30 cellular contexts compared by ENCODE assay signal in the genomic region with DNA sequence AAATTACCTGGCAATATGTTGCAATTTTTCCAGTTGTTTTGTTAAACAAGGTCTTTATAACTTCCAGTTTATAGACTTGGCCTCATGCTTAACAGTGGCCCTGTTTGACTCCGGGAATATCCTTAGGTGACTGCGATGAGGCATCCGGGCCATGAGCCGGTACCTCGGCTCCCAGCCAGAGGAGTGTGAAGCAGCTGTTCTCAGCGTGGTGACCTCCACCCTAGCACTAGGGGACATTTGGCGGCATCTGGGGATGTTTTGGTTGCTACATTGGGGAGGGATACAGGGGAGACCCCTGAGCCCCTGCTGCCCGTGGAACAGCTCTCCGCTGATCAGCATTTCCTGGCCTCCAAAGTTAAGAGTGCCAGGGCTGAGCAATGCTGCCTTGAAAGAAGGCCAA.
"Had no signal": no experiment of that assay in that cellular context is flagged by ENCODE, and none has a peak within 500 bp of the region (broad histone marks: within the 10 kb centered on the region; RNA-seq: fewer than 3 reads in every experiment).

No MANE protein-coding gene starts in this region.

- H3K27me3 ChIP-seq: ascending aorta, cardiac muscle cell had no signal

- H3K9me3 ChIP-seq: ascending aorta had no signal

- H3K4me3 ChIP-seq: ascending aorta, cardiac muscle cell had no signal

- H3K27ac ChIP-seq: ascending aorta, cardiac muscle cell, VCaP had no signal

- H3K4me1 ChIP-seq: ascending aorta had no signal

- DNase-seq: activated CD4-positive, alpha-beta memory T cell treated with anti-CD3 and anti-CD28 coated beads, Interleukin-2, amount 10 ng/mL, durations not matched to agents 7 days and 5 days; activated CD4-positive, alpha-beta T cell treated with anti-CD3 and anti-CD28 coated beads for 1 hour; activated CD4-positive, alpha-beta T cell treated with anti-CD3 and anti-CD28 coated beads for 36 hours; activated CD4-positive, alpha-beta T cell treated with anti-CD3 and anti-CD28 coated beads for 48 hours; activated CD4-positive, alpha-beta T cell treated with anti-CD3 and anti-CD28 coated beads, Interleukin-2, amount 10 ng/mL, durations not matched to agents 7 days and 5 days; activated CD4-positive, alpha-beta T cell treated with anti-CD3 and anti-CD28 coated beads, Interleukin-2, amount 50 U/mL, for 48 hours; activated CD4-positive, CD25-positive, alpha-beta regulatory T cell; activated CD8-positive, alpha-beta memory T cell treated with anti-CD3 and anti-CD28 coated beads for 24 hours; activated CD8-positive, alpha-beta memory T cell treated with anti-CD3 and anti-CD28 coated beads, Interleukin-2, amount 10 ng/mL, durations not matched to agents 7 days and 5 days; activated CD8-positive, alpha-beta memory T cell treated with anti-CD3 and anti-CD28 coated beads, Interleukin-2, amount 50 U/mL, for 48 hours; activated CD8-positive, alpha-beta T cell treated with anti-CD3 and anti-CD28 coated beads, Interleukin-2, amount 10 ng/mL, durations not matched to agents 7 days and 5 days; activated effector memory CD4-positive, alpha-beta T cell treated with Interleukin-2 at 50 U/mL for 16 hours; activated gamma-delta T cell; activated naive CD4-positive, alpha-beta T cell treated with anti-CD3 and anti-CD28 coated beads, Interleukin-2, amount 10 ng/mL, durations not matched to agents 7 days and 5 days; activated naive CD4-positive, alpha-beta T cell treated with Interleukin-2 at 50 U/mL for 16 hours; activated naive CD8-positive, alpha-beta T cell treated with anti-CD3 and anti-CD28 coated beads, Interleukin-2, amount 10 ng/mL, durations not matched to agents 7 days and 5 days; activated naive CD8-positive, alpha-beta T cell treated with anti-CD3 and anti-CD28 coated beads, Interleukin-2, amount 50 U/mL, for 24 hours; activated T-cell treated with anti-CD3 and anti-CD28 coated beads, Interleukin-2, amount 50 U/mL, for 24 hours; activated T-cell treated with anti-CD3 and anti-CD28 coated beads, Interleukin-2, amount 50 U/mL, for 48 hours; amygdala; anterior cingulate cortex; central memory CD4-positive, alpha-beta T cell; T-helper 1 cell; T-helper 2 cell; T-helper 9 cell had no signal

- H3K36me3 ChIP-seq: ascending aorta, cardiac muscle cell had no signal

- ATAC-seq: activated CD4-positive, alpha-beta T cell treated with anti-CD3 and anti-CD28 coated beads for 36 hours; activated CD4-positive, CD25-positive, alpha-beta regulatory T cell treated with anti-CD3 and anti-CD28 coated beads, Interleukin-2, amount 50 U/mL, for 24 hours; activated CD8-positive, alpha-beta memory T cell treated with anti-CD3 and anti-CD28 coated beads, Interleukin-2, amount 10 ng/mL, durations not matched to agents 7 days and 5 days; activated CD8-positive, alpha-beta T cell treated with anti-CD3 and anti-CD28 coated beads, Interleukin-2, amount 10 ng/mL, durations not matched to agents 7 days and 5 days; activated naive CD8-positive, alpha-beta T cell treated with anti-CD3 and anti-CD28 coated beads, Interleukin-2, amount 50 U/mL, for 24 hours; WTC11 had no signal
